Comparison of ENCODE assay signal across 1 cellular context in genomic region chr19:10096615-10096963, GRCh38.
TF ChIP-seq lines count a peak whose summit lies in the region.

No MANE protein-coding gene starts in this region.

TF ChIP-seq in GM12878, 131 proteins besides CTCF, POLR2A, EP300 and RAD21:
- TF ChIP-seq, protein P1, sequence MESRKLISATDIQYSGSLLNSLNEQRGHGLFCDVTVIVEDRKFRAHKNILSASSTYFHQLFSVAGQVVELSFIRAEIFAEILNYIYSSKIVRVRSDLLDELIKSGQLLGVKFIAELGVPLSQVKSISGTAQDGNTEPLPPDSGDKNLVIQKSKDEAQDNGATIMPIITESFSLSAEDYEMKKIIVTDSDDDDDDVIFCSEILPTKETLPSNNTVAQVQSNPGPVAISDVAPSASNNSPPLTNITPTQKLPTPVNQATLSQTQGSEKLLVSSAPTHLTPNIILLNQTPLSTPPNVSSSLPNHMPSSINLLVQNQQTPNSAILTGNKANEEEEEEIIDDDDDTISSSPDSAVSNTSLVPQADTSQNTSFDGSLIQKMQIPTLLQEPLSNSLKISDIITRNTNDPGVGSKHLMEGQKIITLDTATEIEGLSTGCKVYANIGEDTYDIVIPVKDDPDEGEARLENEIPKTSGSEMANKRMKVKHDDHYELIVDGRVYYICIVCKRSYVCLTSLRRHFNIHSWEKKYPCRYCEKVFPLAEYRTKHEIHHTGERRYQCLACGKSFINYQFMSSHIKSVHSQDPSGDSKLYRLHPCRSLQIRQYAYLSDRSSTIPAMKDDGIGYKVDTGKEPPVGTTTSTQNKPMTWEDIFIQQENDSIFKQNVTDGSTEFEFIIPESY (IDR thresholded peaks at IDR 0.05) = peak; percentile 77; the same call in 1 of the 2 replicates
- TF ChIP-seq GABPA (IDR thresholded peaks at IDR 0.05; ENCODE audit: low read depth) = no peak
- 0 out of 2 replicates have a peak, but pooled peaks have one; percentile 36 for TF ChIP-seq GATAD2B (conservative IDR thresholded peaks at IDR 0.05; ENCODE audit: low read depth)
- TF ChIP-seq, protein P2, sequence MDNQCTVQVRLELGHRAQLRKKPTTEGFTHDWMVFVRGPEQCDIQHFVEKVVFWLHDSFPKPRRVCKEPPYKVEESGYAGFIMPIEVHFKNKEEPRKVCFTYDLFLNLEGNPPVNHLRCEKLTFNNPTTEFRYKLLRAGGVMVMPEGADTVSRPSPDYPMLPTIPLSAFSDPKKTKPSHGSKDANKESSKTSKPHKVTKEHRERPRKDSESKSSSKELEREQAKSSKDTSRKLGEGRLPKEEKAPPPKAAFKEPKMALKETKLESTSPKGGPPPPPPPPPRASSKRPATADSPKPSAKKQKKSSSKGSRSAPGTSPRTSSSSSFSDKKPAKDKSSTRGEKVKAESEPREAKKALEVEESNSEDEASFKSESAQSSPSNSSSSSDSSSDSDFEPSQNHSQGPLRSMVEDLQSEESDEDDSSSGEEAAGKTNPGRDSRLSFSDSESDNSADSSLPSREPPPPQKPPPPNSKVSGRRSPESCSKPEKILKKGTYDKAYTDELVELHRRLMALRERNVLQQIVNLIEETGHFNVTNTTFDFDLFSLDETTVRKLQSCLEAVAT (IDR thresholded peaks at IDR 0.05) = peak; percentile 95
- TF ChIP-seq SP1 (IDR thresholded peaks at IDR 0.05; ENCODE audit: low read depth, low read length) = no peak
